ENCODE assay signal across 19 cellular contexts in the genomic region with DNA sequence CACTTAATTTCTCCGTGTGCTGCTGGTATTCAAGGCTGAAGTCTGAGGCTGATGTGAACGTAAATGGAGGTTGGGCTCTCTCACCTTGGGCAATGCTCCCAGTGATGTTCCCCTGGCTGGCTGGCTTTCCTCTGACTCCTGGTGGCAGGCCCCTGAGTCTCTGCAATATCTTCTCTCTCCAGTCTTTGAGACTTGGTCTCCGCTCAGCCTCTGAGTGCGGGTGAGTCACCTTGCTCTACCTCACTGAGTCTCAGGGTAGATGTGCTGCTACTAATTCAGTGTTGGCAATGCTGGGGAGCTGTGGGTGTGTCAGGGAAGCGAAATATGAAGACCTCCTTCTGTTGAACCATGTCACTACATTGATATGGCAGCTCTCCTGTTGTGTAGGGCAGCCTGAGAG.
"Had no signal": no experiment of that assay in that cellular context is flagged by ENCODE, and none has a peak within 500 bp of the region (broad histone marks: within the 10 kb centered on the region; RNA-seq: fewer than 3 reads in every experiment).

No MANE protein-coding gene starts in this region.

- H3K4me3 Mint-ChIP-seq: activated CD8-positive, alpha-beta T cell treated with anti-CD3 and anti-CD28 coated beads, Interleukin-2, amount 10 ng/mL, durations not matched to agents 7 days and 5 days; activated T-helper 1 cell treated with anti-CD3 and anti-CD28 coated beads, Interleukin-12 subunit alpha, Interleukin-12 subunit beta, Interleukin-2, Interleukin-4 antibody, amounts not matched to agents 30 ng/mL and 10 ng/mL and 1 ng/mL, durations not matched to agents 14 hours and 24 hours and 36 hours; brain; natural killer cell; type B pancreatic cell had no signal

- H3K4me1 ChIP-seq: prostate gland had no signal

- H3K27ac Mint-ChIP-seq: activated CD8-positive, alpha-beta T cell treated with anti-CD3 and anti-CD28 coated beads, Interleukin-2, amount 10 ng/mL, durations not matched to agents 7 days and 5 days; activated T-helper 1 cell treated with anti-CD3 and anti-CD28 coated beads, Interleukin-12 subunit alpha, Interleukin-12 subunit beta, Interleukin-2, Interleukin-4 antibody, amounts not matched to agents 30 ng/mL and 10 ng/mL and 1 ng/mL, durations not matched to agents 14 hours and 24 hours and 36 hours; brain; natural killer cell; type B pancreatic cell had no signal

- ATAC-seq: activated CD8-positive, alpha-beta T cell treated with anti-CD3 and anti-CD28 coated beads, Interleukin-2, amount 10 ng/mL, durations not matched to agents 7 days and 5 days; left colon; natural killer cell; sciatic nerve had no signal

- H3K27ac ChIP-seq: prostate gland, VCaP had no signal

- H3K36me3 Mint-ChIP-seq: brain, natural killer cell, type B pancreatic cell had no signal

- H3K36me3 ChIP-seq: prostate gland had no signal

- DNase-seq: activated CD4-positive, alpha-beta T cell treated with anti-CD3 and anti-CD28 coated beads for 4 hours; activated CD8-positive, alpha-beta memory T cell treated with anti-CD3 and anti-CD28 coated beads, Interleukin-2, amount 50 U/mL, for 48 hours; activated CD8-positive, alpha-beta T cell treated with anti-CD3 and anti-CD28 coated beads, Interleukin-2, amount 10 ng/mL, durations not matched to agents 7 days and 5 days; activated naive CD4-positive, alpha-beta T cell treated with Interleukin-2 at 50 U/mL for 16 hours; effector memory CD4-positive, alpha-beta T cell; hypothalamus; left colon; natural killer cell; nucleus accumbens; stimulated activated CD4-positive, alpha-beta T cell treated with anti-CD3 and anti-CD28 coated beads, Interleukin-12 subunit alpha, Interleukin-12 subunit beta, amount 100 ng/mL, for 4 hours; stimulated activated naive CD4-positive, alpha-beta T cell; substantia nigra; T-helper 9 cell had no signal

- H3K9me3 ChIP-seq: prostate gland had no signal

- H3K4me1 Mint-ChIP-seq: brain had no signal

- H3K9me3 Mint-ChIP-seq: activated T-helper 1 cell treated with anti-CD3 and anti-CD28 coated beads, Interleukin-12 subunit alpha, Interleukin-12 subunit beta, Interleukin-2, Interleukin-4 antibody, amounts not matched to agents 30 ng/mL and 10 ng/mL and 1 ng/mL, durations not matched to agents 14 hours and 24 hours and 36 hours; brain; natural killer cell; type B pancreatic cell had no signal

- H3K4me3 ChIP-seq: prostate gland had no signal
